1 cellular context compared by ENCODE assay signal in the genomic region with DNA sequence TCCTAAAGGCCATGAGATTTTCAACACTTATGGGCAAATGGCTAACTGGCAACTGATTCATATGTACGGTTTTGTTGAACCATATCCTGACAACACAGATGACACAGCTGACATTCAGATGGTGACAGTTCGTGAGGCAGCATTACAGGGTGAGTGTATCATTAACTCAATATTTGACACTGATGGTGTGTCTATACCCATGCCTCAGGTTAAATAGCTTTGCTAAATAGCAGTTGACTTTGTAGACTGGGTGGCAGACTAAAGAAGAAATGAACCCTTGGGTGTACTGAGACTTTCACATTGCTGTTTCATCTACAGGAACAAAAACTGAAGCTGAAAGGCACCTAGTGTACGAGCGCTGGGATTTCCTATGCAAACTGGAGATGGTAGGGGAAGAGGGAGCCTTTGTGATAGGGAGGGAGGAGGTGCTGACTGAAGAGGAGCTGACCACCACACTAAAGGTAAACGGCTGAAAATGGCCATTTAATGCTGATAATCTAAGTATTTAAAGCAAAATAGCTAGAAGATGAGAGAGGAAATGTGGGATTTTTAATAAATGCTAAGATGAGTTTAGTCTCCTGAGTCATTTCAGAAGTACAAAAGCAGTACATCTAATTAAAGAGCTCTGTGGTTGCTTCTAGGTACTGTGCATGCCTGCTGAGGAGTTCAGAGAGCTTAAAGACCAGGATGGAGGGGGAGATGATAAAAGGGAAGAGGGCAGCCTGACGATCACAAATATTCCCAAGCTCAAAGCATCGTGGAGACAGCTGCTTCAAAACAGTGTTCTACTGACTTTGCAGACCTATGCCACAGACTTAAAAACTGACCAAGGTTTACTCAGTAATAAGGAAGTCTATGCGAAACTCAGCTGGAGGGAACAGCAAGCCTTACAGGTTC.
TF ChIP-seq lines count a peak whose summit lies in the region.

No MANE protein-coding gene starts in this region.

TF ChIP-seq in GM12878, 131 proteins besides CTCF, POLR2A, EP300 and RAD21 (continued from another document):
- TF ChIP-seq IKZF1 (conservative IDR thresholded peaks at IDR 0.05) (peak; percentile 39; the same call in 1 of the 2 replicates), TBL1XR1 (IDR thresholded peaks at IDR 0.05; ENCODE audit: low read depth, low read length) (no peak), MTA2 (IDR thresholded peaks at IDR 0.05; ENCODE audit: low read depth) (peak; percentile 92), JUND (IDR thresholded peaks at IDR 0.05; ENCODE audit: low read depth, low read length) (peak; percentile 81), ZNF24 (IDR thresholded peaks at IDR 0.05) (peak; percentile 90), SIX5 (IDR thresholded peaks at IDR 0.05; ENCODE audit: low read depth, low read length, severe bottlenecking) (no peak), TCF12 (IDR thresholded peaks at IDR 0.05; ENCODE audit: low read depth, low read length) (no peak), CREM (IDR thresholded peaks at IDR 0.05; ENCODE audit: low read depth) (0 out of 2 replicates have a peak, but pooled peaks have one; percentile 10), MXI1 (IDR thresholded peaks at IDR 0.05; ENCODE audit: low read depth, low read length) (peak; percentile 63; the same call in 1 of the 2 replicates), MTA3 (IDR thresholded peaks at IDR 0.05; ENCODE audit: borderline replicate concordance, low read length) (0 out of 2 replicates have a peak, but pooled peaks have one; percentile 45), PML (IDR thresholded peaks at IDR 0.05; ENCODE audit: low read length) (no peak; the same call in none of the 2 replicates), GATAD2B (conservative IDR thresholded peaks at IDR 0.05; ENCODE audit: low read depth) (no peak), MEF2A (IDR thresholded peaks at IDR 0.05; ENCODE audit: insufficient read depth, low read depth, low read length) (peak; percentile 86), RUNX3 (IDR thresholded peaks at IDR 0.05; ENCODE audit: low read length) (peak; percentile 83), IKZF2 (IDR thresholded peaks at IDR 0.05) (peak; percentile 47 to 58), BCL11A (IDR thresholded peaks at IDR 0.05; ENCODE audit: low read depth, low read length) (peak; percentile 72; the same call in 1 of the 2 replicates)
- TF ChIP-seq, protein P1, sequence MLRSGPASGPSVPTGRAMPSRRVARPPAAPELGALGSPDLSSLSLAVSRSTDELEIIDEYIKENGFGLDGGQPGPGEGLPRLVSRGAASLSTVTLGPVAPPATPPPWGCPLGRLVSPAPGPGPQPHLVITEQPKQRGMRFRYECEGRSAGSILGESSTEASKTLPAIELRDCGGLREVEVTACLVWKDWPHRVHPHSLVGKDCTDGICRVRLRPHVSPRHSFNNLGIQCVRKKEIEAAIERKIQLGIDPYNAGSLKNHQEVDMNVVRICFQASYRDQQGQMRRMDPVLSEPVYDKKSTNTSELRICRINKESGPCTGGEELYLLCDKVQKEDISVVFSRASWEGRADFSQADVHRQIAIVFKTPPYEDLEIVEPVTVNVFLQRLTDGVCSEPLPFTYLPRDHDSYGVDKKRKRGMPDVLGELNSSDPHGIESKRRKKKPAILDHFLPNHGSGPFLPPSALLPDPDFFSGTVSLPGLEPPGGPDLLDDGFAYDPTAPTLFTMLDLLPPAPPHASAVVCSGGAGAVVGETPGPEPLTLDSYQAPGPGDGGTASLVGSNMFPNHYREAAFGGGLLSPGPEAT (IDR thresholded peaks at IDR 0.05; ENCODE audit: low read depth), result peak; percentile 56
